25 cellular contexts compared by ENCODE assay signal in the genomic region with DNA sequence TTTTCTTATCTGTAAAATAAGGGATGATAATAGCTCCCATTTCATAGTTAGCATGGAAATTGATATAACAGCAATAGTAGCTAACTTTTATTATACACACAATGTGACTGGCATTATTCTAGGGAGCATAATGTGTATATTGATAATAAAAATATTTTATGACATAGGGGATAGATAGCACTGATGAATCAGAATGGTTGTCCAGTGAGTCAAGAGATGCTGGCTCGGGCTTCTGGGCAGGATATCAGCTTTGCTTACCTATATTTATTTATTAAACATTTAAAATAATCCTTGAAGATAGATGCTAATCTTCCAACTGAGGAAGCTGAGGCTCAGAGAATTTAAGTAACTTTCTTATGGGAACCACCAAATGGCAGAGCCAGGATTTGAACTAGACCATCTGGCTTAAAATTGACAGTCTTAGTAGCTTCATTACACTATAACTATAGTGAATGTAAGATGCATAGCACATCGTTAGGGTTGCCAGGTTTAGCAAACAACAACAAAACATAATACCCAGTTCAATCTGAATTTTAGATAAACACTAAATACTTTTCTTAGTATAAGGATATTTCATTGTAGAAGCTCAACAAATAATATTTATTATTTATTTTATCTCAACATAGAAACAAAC. TPM values are rescaled to one million over a fixed set of nuclear protein-coding genes. Genes with fewer than 3 reads are reported as not detected.
"Had no signal": no experiment of that assay in that cellular context is flagged by ENCODE, and none has a peak within 500 bp of the region (broad histone marks: within the 10 kb centered on the region; RNA-seq: fewer than 3 reads in every experiment).

No MANE protein-coding gene starts in this region.

- H3K27ac ChIP-seq: HL-60, RWPE1 had no signal

- FAIRE-seq: HTR-8/SVneo had no signal

- DNase-seq: KBM-7, NCI-H1092, NCI-H1105 treated with DMSO at 0.1 percent for 48 hours, NCI-H1417 treated with DMSO at 0.1 percent for 48 hours, NCI-H146, NCI-H1694 treated with DMSO at 0.1 percent for 48 hours, NCI-H1930, NCI-H2081, NCI-H2107, NCI-H2227 treated with DMSO at 0.1 percent for 48 hours, NCI-H446, NCI-H510A, NCI-H524 treated with DMSO at 0.1 percent for 48 hours, NCI-H69, SHP77, SK-N-SH, SW 1271, T-cell had no signal

- H3K9me3 ChIP-seq: SK-N-SH had no signal

- ATAC-seq: Panc1, T-cell had no signal

RNA-seq across cellular contexts. Expression of gene AFP, which starts 2.7 kb away (rescaled TPM):
- total RNA-seq: LHCN-M2, MCF 10A, SK-MEL-5 had no signal

RNA-seq across cellular contexts. Expression of gene ALB, which starts 34.6 kb away (rescaled TPM):
- total RNA-seq: LHCN-M2, MCF 10A, SK-MEL-5 had no signal
- polyA plus RNA-seq: SK-N-SH had no signal

RNA-seq across cellular contexts. Expression of gene AFM, which starts 42.8 kb away (rescaled TPM):
- total RNA-seq: LHCN-M2, MCF 10A, SK-MEL-5 had no signal
- polyA plus RNA-seq: SK-N-SH had no signal
